In the genomic region with DNA sequence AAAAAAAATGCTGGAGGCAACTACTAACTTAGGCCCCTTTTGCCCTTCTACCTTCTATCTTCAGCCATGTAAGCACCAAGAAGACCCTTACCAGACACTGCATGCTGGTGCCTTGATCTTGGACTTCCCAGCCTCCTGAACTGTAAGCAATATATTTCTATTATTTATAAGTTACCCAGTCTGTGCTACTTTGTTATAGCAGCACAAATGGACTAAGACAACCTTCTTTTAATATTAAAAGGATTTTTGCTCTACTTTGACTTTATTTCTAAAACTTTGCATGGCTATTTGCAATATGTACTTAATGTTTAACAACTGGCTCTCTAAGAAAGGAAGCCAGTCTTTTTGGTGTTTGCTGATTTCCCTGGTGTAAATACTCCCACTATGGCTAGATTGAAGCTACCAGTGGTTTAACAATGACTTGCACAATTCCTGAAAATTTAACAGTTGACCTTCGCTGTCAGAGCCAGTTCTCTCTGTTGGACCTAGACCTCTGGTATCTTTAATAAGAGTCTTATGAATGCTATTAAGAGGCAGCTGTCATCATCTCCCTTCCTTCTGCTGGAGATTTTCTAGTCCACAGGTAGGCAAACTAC, we compare ENCODE assay signal across 2 cellular contexts.
TF ChIP-seq lines count a peak whose summit lies in the region.

No MANE protein-coding gene starts in this region.

TF ChIP-seq in HepG2, 621 proteins besides CTCF, POLR2A, EP300 and RAD21 (continued from another document):
- peak; percentile 29; the same call in 1 of the 2 replicates for TF ChIP-seq FOXJ3 (CRISPR knock-in tag; IDR thresholded peaks at IDR 0.05; ENCODE audit: borderline replicate concordance)
- TF ChIP-seq, protein P1, sequence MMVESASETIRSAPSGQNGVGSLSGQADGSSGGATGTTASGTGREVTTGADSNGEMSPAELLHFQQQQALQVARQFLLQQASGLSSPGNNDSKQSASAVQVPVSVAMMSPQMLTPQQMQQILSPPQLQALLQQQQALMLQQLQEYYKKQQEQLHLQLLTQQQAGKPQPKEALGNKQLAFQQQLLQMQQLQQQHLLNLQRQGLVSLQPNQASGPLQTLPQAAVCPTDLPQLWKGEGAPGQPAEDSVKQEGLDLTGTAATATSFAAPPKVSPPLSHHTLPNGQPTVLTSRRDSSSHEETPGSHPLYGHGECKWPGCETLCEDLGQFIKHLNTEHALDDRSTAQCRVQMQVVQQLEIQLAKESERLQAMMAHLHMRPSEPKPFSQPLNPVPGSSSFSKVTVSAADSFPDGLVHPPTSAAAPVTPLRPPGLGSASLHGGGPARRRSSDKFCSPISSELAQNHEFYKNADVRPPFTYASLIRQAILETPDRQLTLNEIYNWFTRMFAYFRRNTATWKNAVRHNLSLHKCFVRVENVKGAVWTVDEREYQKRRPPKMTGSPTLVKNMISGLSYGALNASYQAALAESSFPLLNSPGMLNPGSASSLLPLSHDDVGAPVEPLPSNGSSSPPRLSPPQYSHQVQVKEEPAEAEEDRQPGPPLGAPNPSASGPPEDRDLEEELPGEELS (CRISPR knock-in tag; IDR thresholded peaks at IDR 0.05), result 0 out of 2 replicates have a peak, but pooled peaks have one; percentile 21
- TF ChIP-seq SOX5 (CRISPR knock-in tag; IDR thresholded peaks at IDR 0.05; ENCODE audit: borderline replicate concordance), result peak; percentile 71; the same call in 1 of the 2 replicates
- peak; percentile 48; the same call in 1 of the 2 replicates for TF ChIP-seq GATAD2A (CRISPR knock-in tag; IDR thresholded peaks at IDR 0.05)
- TF ChIP-seq NR2F6 (IDR thresholded peaks at IDR 0.05), result peak; percentile 38; the same call in 1 of the 2 replicates
- TF ChIP-seq NR2F6 (CRISPR knock-in tag; IDR thresholded peaks at IDR 0.05), result no peak
- no peak for TF ChIP-seq ZNF552 (CRISPR knock-in tag; IDR thresholded peaks at IDR 0.05; ENCODE audit: borderline replicate concordance)
- TF ChIP-seq, protein P2, sequence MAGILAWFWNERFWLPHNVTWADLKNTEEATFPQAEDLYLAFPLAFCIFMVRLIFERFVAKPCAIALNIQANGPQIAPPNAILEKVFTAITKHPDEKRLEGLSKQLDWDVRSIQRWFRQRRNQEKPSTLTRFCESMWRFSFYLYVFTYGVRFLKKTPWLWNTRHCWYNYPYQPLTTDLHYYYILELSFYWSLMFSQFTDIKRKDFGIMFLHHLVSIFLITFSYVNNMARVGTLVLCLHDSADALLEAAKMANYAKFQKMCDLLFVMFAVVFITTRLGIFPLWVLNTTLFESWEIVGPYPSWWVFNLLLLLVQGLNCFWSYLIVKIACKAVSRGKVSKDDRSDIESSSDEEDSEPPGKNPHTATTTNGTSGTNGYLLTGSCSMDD (CRISPR knock-in tag; IDR thresholded peaks at IDR 0.05), result no peak
- TF ChIP-seq ZNF644 (CRISPR knock-in tag; IDR thresholded peaks at IDR 0.05; ENCODE audit: low read depth), result peak; percentile 81
- TF ChIP-seq RARA (CRISPR knock-in tag; IDR thresholded peaks at IDR 0.05), result 0 out of 2 replicates have a peak, but pooled peaks have one; percentile 32
- TF ChIP-seq FOXA3 (CRISPR knock-in tag; IDR thresholded peaks at IDR 0.05), result peak; percentile 49; the same call in 1 of the 2 replicates
- TF ChIP-seq FOXP1 (IDR thresholded peaks at IDR 0.05), result no peak
- 0 out of 2 replicates have a peak, but pooled peaks have one; percentile 8 for TF ChIP-seq FOXP1 (CRISPR knock-in tag; IDR thresholded peaks at IDR 0.05)

TF ChIP-seq in K562, 482 proteins besides CTCF, POLR2A, EP300 and RAD21 (continued from another document):
- TF ChIP-seq DDX20 (tag; IDR thresholded peaks at IDR 0.05; ENCODE audit: low read depth), result no peak
- TF ChIP-seq, protein P3, sequence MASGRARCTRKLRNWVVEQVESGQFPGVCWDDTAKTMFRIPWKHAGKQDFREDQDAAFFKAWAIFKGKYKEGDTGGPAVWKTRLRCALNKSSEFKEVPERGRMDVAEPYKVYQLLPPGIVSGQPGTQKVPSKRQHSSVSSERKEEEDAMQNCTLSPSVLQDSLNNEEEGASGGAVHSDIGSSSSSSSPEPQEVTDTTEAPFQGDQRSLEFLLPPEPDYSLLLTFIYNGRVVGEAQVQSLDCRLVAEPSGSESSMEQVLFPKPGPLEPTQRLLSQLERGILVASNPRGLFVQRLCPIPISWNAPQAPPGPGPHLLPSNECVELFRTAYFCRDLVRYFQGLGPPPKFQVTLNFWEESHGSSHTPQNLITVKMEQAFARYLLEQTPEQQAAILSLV (tag; IDR thresholded peaks at IDR 0.05), result no peak
- TF ChIP-seq MCM3 (IDR thresholded peaks at IDR 0.05), result no peak
- TF ChIP-seq, protein P4, sequence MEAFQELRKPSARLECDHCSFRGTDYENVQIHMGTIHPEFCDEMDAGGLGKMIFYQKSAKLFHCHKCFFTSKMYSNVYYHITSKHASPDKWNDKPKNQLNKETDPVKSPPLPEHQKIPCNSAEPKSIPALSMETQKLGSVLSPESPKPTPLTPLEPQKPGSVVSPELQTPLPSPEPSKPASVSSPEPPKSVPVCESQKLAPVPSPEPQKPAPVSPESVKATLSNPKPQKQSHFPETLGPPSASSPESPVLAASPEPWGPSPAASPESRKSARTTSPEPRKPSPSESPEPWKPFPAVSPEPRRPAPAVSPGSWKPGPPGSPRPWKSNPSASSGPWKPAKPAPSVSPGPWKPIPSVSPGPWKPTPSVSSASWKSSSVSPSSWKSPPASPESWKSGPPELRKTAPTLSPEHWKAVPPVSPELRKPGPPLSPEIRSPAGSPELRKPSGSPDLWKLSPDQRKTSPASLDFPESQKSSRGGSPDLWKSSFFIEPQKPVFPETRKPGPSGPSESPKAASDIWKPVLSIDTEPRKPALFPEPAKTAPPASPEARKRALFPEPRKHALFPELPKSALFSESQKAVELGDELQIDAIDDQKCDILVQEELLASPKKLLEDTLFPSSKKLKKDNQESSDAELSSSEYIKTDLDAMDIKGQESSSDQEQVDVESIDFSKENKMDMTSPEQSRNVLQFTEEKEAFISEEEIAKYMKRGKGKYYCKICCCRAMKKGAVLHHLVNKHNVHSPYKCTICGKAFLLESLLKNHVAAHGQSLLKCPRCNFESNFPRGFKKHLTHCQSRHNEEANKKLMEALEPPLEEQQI (IDR thresholded peaks at IDR 0.05), result no peak
- TF ChIP-seq MAFF (IDR thresholded peaks at IDR 0.05; ENCODE audit: low read length), result 0 out of 2 replicates have a peak, but pooled peaks have one; percentile 11
